In genomic region chr1:8396083-8396911, GRCh38 we compare ENCODE assay signal across 9 cellular contexts.
DNase-seq lines count a peak whose midpoint lies in the region; ATAC-seq and TF ChIP-seq lines count a peak whose summit lies in the region.
"Had no signal": no experiment of that assay in that cellular context is flagged by ENCODE, and none has a peak within 500 bp of the region (broad histone marks: within the 10 kb centered on the region; RNA-seq: fewer than 3 reads in every experiment).

No MANE protein-coding gene starts in this region.

- H3K36me3 ChIP-seq in muscle layer of colon (ENCODE audit: insufficient read depth, low read length) (no peaks in the 10 kb centered on the region), mucosa of descending colon (ENCODE audit: low read depth) (no peaks in the 10 kb centered on the region)

- H3K36me3 Mint-ChIP-seq in stimulated activated naive CD8-positive, alpha-beta T cell treated with anti-CD3 and anti-CD28 coated beads, Interleukin-15, Interleukin-2, amounts not matched to agents 100 ng/mL and 50 ng/mL, for 24 hours (ENCODE audit: low read depth), result peaks cover 37% of the 10 kb centered on the region
- H3K36me3 Mint-ChIP-seq in chondrocyte (ENCODE audit: low read depth), result peaks cover 4% of the 10 kb centered on the region

- peaks cover 53% of the 10 kb centered on the region for H3K4me1 ChIP-seq in muscle layer of colon (ENCODE audit: insufficient read depth, low read length)
- H3K4me1 ChIP-seq in mucosa of descending colon (ENCODE audit: low read depth), result peaks cover 21% of the 10 kb centered on the region

- H3K27ac Mint-ChIP-seq in stimulated activated naive CD8-positive, alpha-beta T cell treated with anti-CD3 and anti-CD28 coated beads, Interleukin-15, Interleukin-2, amounts not matched to agents 100 ng/mL and 50 ng/mL, for 24 hours, result peak overlapping the region; percentile 92
- H3K27ac Mint-ChIP-seq in chondrocyte (ENCODE audit: unreplicated experiment), result peak overlapping the region; percentile 78

- peak overlapping the region; percentile 76 for H3K27ac ChIP-seq in muscle layer of colon (ENCODE audit: low read depth, low read length)

- peak overlapping the region in 1 of 2 donors; percentile 4 for H3K4me3 ChIP-seq in muscle layer of colon (ENCODE audit: low read depth in 1 of 2, low read length in 2 of 2)
- no peak overlapping the region for H3K4me3 ChIP-seq in mucosa of descending colon

- no peak for DNase-seq in stimulated activated naive CD8-positive, alpha-beta T cell treated with anti-CD3 and anti-CD28 coated beads, Interleukin-15, Interleukin-2, amounts not matched to agents 100 U/mL and 50 U/mL, for 24 hours
- DNase-seq in chondrocyte (ENCODE audit: low spot score) (no peak), RKO (ENCODE audit: low spot score) (no peak), mucosa of descending colon (no peak), NCI-H128 (lab: John Stamatoyannopoulos, UW; ENCODE audit: unreplicated experiment) (no peak), anterior cingulate cortex (lab: John Stamatoyannopoulos, UW) (no peak)
- DNase-seq: Calu3 had no signal

- H3K4me1 Mint-ChIP-seq in stimulated activated naive CD8-positive, alpha-beta T cell treated with anti-CD3 and anti-CD28 coated beads, Interleukin-15, Interleukin-2, amounts not matched to agents 100 ng/mL and 50 ng/mL, for 24 hours (ENCODE audit: low read depth), result peaks cover 76% of the 10 kb centered on the region
- H3K4me1 Mint-ChIP-seq in chondrocyte (ENCODE audit: low read depth), result peaks cover 63% of the 10 kb centered on the region

- TF ChIP-seq CTCF in chondrocyte (IDR thresholded peaks at IDR 0.05), result no peak
- TF ChIP-seq CTCF in mucosa of descending colon (IDR thresholded peaks at IDR 0.05), result no peak

- no peaks in the 10 kb centered on the region for H3K27me3 Mint-ChIP-seq in stimulated activated naive CD8-positive, alpha-beta T cell treated with anti-CD3 and anti-CD28 coated beads, Interleukin-15, Interleukin-2, amounts not matched to agents 100 ng/mL and 50 ng/mL, for 24 hours
- H3K27me3 Mint-ChIP-seq in chondrocyte (ENCODE audit: low read depth), result no peaks in the 10 kb centered on the region

- H3K4me3 Mint-ChIP-seq in stimulated activated naive CD8-positive, alpha-beta T cell treated with anti-CD3 and anti-CD28 coated beads, Interleukin-15, Interleukin-2, amounts not matched to agents 100 ng/mL and 50 ng/mL, for 24 hours, result peak overlapping the region; percentile 75
- H3K4me3 Mint-ChIP-seq in chondrocyte (ENCODE audit: unreplicated experiment), result no peak overlapping the region

- intact Hi-C loops in mucosa of descending colon (cut with DNase I, micrococcal nuclease), result no loop called here

- H3K9ac ChIP-seq in muscle layer of colon (ENCODE audit: low read length), result no peak overlapping the region

- no peak for ATAC-seq in stimulated activated naive CD8-positive, alpha-beta T cell treated with anti-CD3 and anti-CD28 coated beads, Interleukin-15, Interleukin-2, amounts not matched to agents 100 U/mL and 50 U/mL, for 24 hours
- no peak for ATAC-seq in mucosa of descending colon

- no peaks in the 10 kb centered on the region for H3K27me3 ChIP-seq in muscle layer of colon (ENCODE audit: control insufficient read depth in 1 of 2, insufficient read depth in 2 of 2, low read length in 2 of 2)

- H3K9me3 ChIP-seq in muscle layer of colon (ENCODE audit: low read length) (no peaks in the 10 kb centered on the region), mucosa of descending colon (no peaks in the 10 kb centered on the region)

- H3K9me3 Mint-ChIP-seq in stimulated activated naive CD8-positive, alpha-beta T cell treated with anti-CD3 and anti-CD28 coated beads, Interleukin-15, Interleukin-2, amounts not matched to agents 100 ng/mL and 50 ng/mL, for 24 hours, result peaks cover 4% of the 10 kb centered on the region
- no peaks in the 10 kb centered on the region for H3K9me3 Mint-ChIP-seq in chondrocyte (ENCODE audit: low read depth)
